Comparison of ENCODE assay signal across 9 cellular contexts in genomic region chrX:20362268-20363002, GRCh38.
A peak's percentile ranks its signal among the peaks of the same experiment; 100 is the strongest.
DNase-seq lines count a peak whose midpoint lies in the region; ATAC-seq and TF ChIP-seq lines count a peak whose summit lies in the region.
"Had no signal": no experiment of that assay in that cellular context is flagged by ENCODE, and none has a peak within 500 bp of the region (broad histone marks: within the 10 kb centered on the region; RNA-seq: fewer than 3 reads in every experiment).

No MANE protein-coding gene starts in this region.

- DNase-seq in HEK293T (ENCODE audit: extremely low spot score) = peak; percentile 12
- DNase-seq in Peyer's patch = no peak
- DNase-seq in sigmoid colon = no peak
- DNase-seq in prostate gland (ENCODE audit: low spot score) = no peak
- no peak for DNase-seq in NK-92 (lab: John Stamatoyannopoulos, UW; ENCODE audit: unreplicated experiment)
- no peak for DNase-seq in activated CD8-positive, alpha-beta memory T cell treated with anti-CD3 and anti-CD28 coated beads, Interleukin-2, amount 10 ng/mL, durations not matched to agents 7 days and 5 days
- no peak for DNase-seq in stimulated activated naive CD8-positive, alpha-beta T cell treated with anti-CD3 and anti-CD28 coated beads, Interleukin-15, Interleukin-2, amounts not matched to agents 100 U/mL and 50 U/mL, for 24 hours

- H3K4me1 ChIP-seq in Peyer's patch = peaks cover 0 to 6% (median 0%) of the 10 kb centered on the region in 4 donors
- peaks cover 0 to 3% (median 0%) of the 10 kb centered on the region in 3 donors for H3K4me1 ChIP-seq in gastroesophageal sphincter
- peaks cover 0 to 18% (median 3%) of the 10 kb centered on the region in 4 donors for H3K4me1 ChIP-seq in sigmoid colon
- H3K4me1 ChIP-seq in prostate gland (replicated peaks) = no peaks in the 10 kb centered on the region
- H3K4me1 ChIP-seq: foreskin keratinocyte had no signal

- ATAC-seq in gastroesophageal sphincter = peak; percentile 39
- ATAC-seq in activated CD8-positive, alpha-beta memory T cell treated with anti-CD3 and anti-CD28 coated beads, Interleukin-2, amount 10 ng/mL, durations not matched to agents 7 days and 5 days = no peak
- no peak for ATAC-seq in stimulated activated naive CD8-positive, alpha-beta T cell treated with anti-CD3 and anti-CD28 coated beads, Interleukin-15, Interleukin-2, amounts not matched to agents 100 U/mL and 50 U/mL, for 24 hours
- ATAC-seq: foreskin keratinocyte had no signal

- peaks cover 2% of the 10 kb centered on the region for H3K27me3 Mint-ChIP-seq in activated CD8-positive, alpha-beta memory T cell treated with anti-CD3 and anti-CD28 coated beads, Interleukin-2, amount 10 ng/mL, durations not matched to agents 7 days and 5 days

- H3K36me3 ChIP-seq in Peyer's patch = no peaks in the 10 kb centered on the region
- no peaks in the 10 kb centered on the region for H3K36me3 ChIP-seq in gastroesophageal sphincter
- H3K36me3 ChIP-seq in sigmoid colon = no peaks in the 10 kb centered on the region
- no peaks in the 10 kb centered on the region for H3K36me3 ChIP-seq in prostate gland

- no peak for TF ChIP-seq POLR2A in Peyer's patch (IDR thresholded peaks at IDR 0.05)
- TF ChIP-seq POLR2A in gastroesophageal sphincter (IDR thresholded peaks at IDR 0.05) = no peak
- TF ChIP-seq POLR2A in sigmoid colon (IDR thresholded peaks at IDR 0.05) = no peak
- no peak for TF ChIP-seq POLR2A in prostate gland (IDR thresholded peaks at IDR 0.05)

- CTCF ChIA-PET in HEK293T (lab: Yijun Ruan, JAX) = interaction anchor here (0.6 kb wide), 1 partner anchor 56 kb away, joined by 3 read pairs; no protein-coding TSS in a partner anchor
- CTCF ChIA-PET in activated CD8-positive, alpha-beta memory T cell treated with anti-CD3 and anti-CD28 coated beads, Interleukin-2, amount 10 ng/mL, durations not matched to agents 7 days and 5 days (lab: Charles Lee) = no interaction called here

- 40 to 43% methylated on average over 1 to 5 of the region's 11 CpGs for WGBS in gastroesophageal sphincter (ENCODE audit: low coverage in 1 of 2), 2 donors
- WGBS in sigmoid colon, 2 donors = 9 to 60% methylated on average over 11 of the region's 11 CpGs
- 59% methylated on average over 9 of the region's 11 CpGs for WGBS in prostate gland

- H3K9me3 ChIP-seq in Peyer's patch (no peaks in the 10 kb centered on the region), gastroesophageal sphincter (no peaks in the 10 kb centered on the region), sigmoid colon (no peaks in the 10 kb centered on the region), prostate gland (no peaks in the 10 kb centered on the region)

- no peak overlapping the region for H3K4me3 Mint-ChIP-seq in activated CD8-positive, alpha-beta memory T cell treated with anti-CD3 and anti-CD28 coated beads, Interleukin-2, amount 10 ng/mL, durations not matched to agents 7 days and 5 days

- intact Hi-C loops in sigmoid colon (cut with DNase I) = no loop called here
- intact Hi-C loops in prostate gland (cut with DNase I) = no loop called here

- TF ChIP-seq CTCF in Peyer's patch (IDR thresholded peaks at IDR 0.05) (no peak), gastroesophageal sphincter (IDR thresholded peaks at IDR 0.05) (no peak), sigmoid colon (IDR thresholded peaks at IDR 0.05) (no peak), prostate gland (IDR thresholded peaks at IDR 0.05) (no peak)

- POLR2A ChIA-PET in HEK293T (lab: Yijun Ruan, JAX) = interaction anchor here (0.7 to 3.0 kb wide), 9 partner anchors 10 to 221 kb away, joined by 3 to 13 read pairs (median 3); partner anchors contain the start of gene EIF1AX

- H3K4me3 ChIP-seq in Peyer's patch = no peak overlapping the region
- no peak overlapping the region for H3K4me3 ChIP-seq in gastroesophageal sphincter
- H3K4me3 ChIP-seq in sigmoid colon = no peak overlapping the region
- H3K4me3 ChIP-seq in prostate gland = no peak overlapping the region

- TF ChIP-seq EP300 in gastroesophageal sphincter (IDR thresholded peaks at IDR 0.05) (no peak), sigmoid colon (IDR thresholded peaks at IDR 0.05) (no peak)

- H3K27me3 ChIP-seq in Peyer's patch = no peaks in the 10 kb centered on the region
- H3K27me3 ChIP-seq in gastroesophageal sphincter = no peaks in the 10 kb centered on the region
- H3K27me3 ChIP-seq in sigmoid colon = no peaks in the 10 kb centered on the region
- H3K27me3 ChIP-seq in prostate gland (replicated peaks; ENCODE audit: insufficient read depth) = no peaks in the 10 kb centered on the region
- H3K27me3 ChIP-seq: foreskin keratinocyte had no signal

- H3K36me3 Mint-ChIP-seq in activated CD8-positive, alpha-beta memory T cell treated with anti-CD3 and anti-CD28 coated beads, Interleukin-2, amount 10 ng/mL, durations not matched to agents 7 days and 5 days = no peaks in the 10 kb centered on the region

- no peaks in the 10 kb centered on the region for H3K4me1 Mint-ChIP-seq in activated CD8-positive, alpha-beta memory T cell treated with anti-CD3 and anti-CD28 coated beads, Interleukin-2, amount 10 ng/mL, durations not matched to agents 7 days and 5 days

- H3K27ac Mint-ChIP-seq in activated CD8-positive, alpha-beta memory T cell treated with anti-CD3 and anti-CD28 coated beads, Interleukin-2, amount 10 ng/mL, durations not matched to agents 7 days and 5 days = no peak overlapping the region

- H3K9me3 Mint-ChIP-seq in activated CD8-positive, alpha-beta memory T cell treated with anti-CD3 and anti-CD28 coated beads, Interleukin-2, amount 10 ng/mL, durations not matched to agents 7 days and 5 days (ENCODE audit: low read depth) = no peaks in the 10 kb centered on the region

- H3K27ac ChIP-seq in Peyer's patch = peak overlapping the region in 3 of 4 donors; percentile 53 to 80 (median 80)
- peak overlapping the region in 3 of 4 donors; percentile 31 to 53 (median 35) for H3K27ac ChIP-seq in gastroesophageal sphincter
- H3K27ac ChIP-seq in sigmoid colon = peak overlapping the region; percentile 52 to 73 (median 62)
- peak overlapping the region in 1 of 2 donors; percentile 18 for H3K27ac ChIP-seq in prostate gland
- H3K27ac ChIP-seq: foreskin keratinocyte had no signal

TF ChIP-seq in HEK293T, 16 proteins besides CTCF, POLR2A, EP300 and RAD21:
- TF ChIP-seq PKNOX1 (IDR thresholded peaks at IDR 0.05) (no peak), L3MBTL2 (conservative IDR thresholded peaks at IDR 0.05) (no peak), FOXK2 (IDR thresholded peaks at IDR 0.05) (no peak), ELF4 (IDR thresholded peaks at IDR 0.05) (no peak), TARDBP (IDR thresholded peaks at IDR 0.05) (no peak)
